Comparison of ENCODE assay signal across 6 cellular contexts in genomic region chr16:88043511-88043910, GRCh38.
A peak's percentile ranks its signal among the peaks of the same experiment; 100 is the strongest.
DNase-seq lines count a peak whose midpoint lies in the region; ATAC-seq and TF ChIP-seq lines count a peak whose summit lies in the region.
"Not testable (repeated sequence)": the region's sequence is repeated elsewhere in the genome, so short reads cannot be mapped to it uniquely, and the experiment has no call there.

No MANE protein-coding gene starts in this region.

- H3K27ac Mint-ChIP-seq in CD14-positive monocyte (peak overlapping the region; percentile 74 to 97 (median 91)), activated B cell treated with CpG ODN at 0.5 μM for 24 hours (peak overlapping the region; percentile 98), naive B cell (peak overlapping the region; percentile 98 to 100 (median 100))
- H3K27ac Mint-ChIP-seq in dendritic cell treated with granulocyte-macrophage colony-stimulating factor and Interleukin-4, amounts not matched to agents 40 ng/mL and 50 ng/mL, for 4 days = peak overlapping the region; percentile 14

- DNase-seq in CD14-positive monocyte (ENCODE audit: low spot score); OCI-LY7 (ENCODE audit: low spot score); activated B cell treated with CpG ODN at 0.5 μM for 24 hours; naive B cell: not testable (repeated sequence)
- DNase-seq in NCI-H1694 (lab: John Stamatoyannopoulos, UW) = peak; percentile 27

- POLR2A ChIA-PET in OCI-LY7 (lab: Charles Lee) = interaction anchor here (0.6 kb wide), 1 partner anchor 94 kb away, joined by 5 read pairs; no protein-coding TSS in a partner anchor
- POLR2A ChIA-PET in activated B cell treated with CpG ODN at 0.5 μM for 24 hours (lab: Charles Lee) = interaction anchor here (0.5 to 1.8 kb wide), 9 partner anchors 15 to 387 kb away, joined by 3 to 15 read pairs (median 4); partner anchors contain the start of gene BANP

- CTCF ChIA-PET in OCI-LY7 (lab: Charles Lee; ENCODE audit: unreplicated experiment); activated B cell treated with CpG ODN at 0.5 μM for 24 hours (lab: Charles Lee): not testable (repeated sequence)

- peaks cover 45% of the 10 kb centered on the region for H3K4me1 Mint-ChIP-seq in CD14-positive monocyte
- peaks cover 71% of the 10 kb centered on the region for H3K4me1 Mint-ChIP-seq in activated B cell treated with CpG ODN at 0.5 μM for 24 hours
- H3K4me1 Mint-ChIP-seq in dendritic cell treated with granulocyte-macrophage colony-stimulating factor and Interleukin-4, amounts not matched to agents 40 ng/mL and 50 ng/mL, for 4 days (ENCODE audit: low read depth) = peaks cover 43% of the 10 kb centered on the region
- peaks cover 47 to 74% (median 64%) of the 10 kb centered on the region in 3 donors for H3K4me1 Mint-ChIP-seq in naive B cell

- intact Hi-C loops in CD14-positive monocyte (cut with micrococcal nuclease); dendritic cell treated with granulocyte-macrophage colony-stimulating factor and Interleukin-4, amounts not matched to agents 40 ng/mL and 50 ng/mL, for 4 days (cut with micrococcal nuclease): not testable (repeated sequence)
- intact Hi-C loops in OCI-LY7 (cut with micrococcal nuclease; ENCODE audit: unreplicated experiment) = loop anchor here (10.0 kb wide), 1 partner anchor 269 kb away; no protein-coding TSS in a partner anchor
- intact Hi-C loops in activated B cell treated with CpG ODN at 0.5 μM for 24 hours (cut with micrococcal nuclease) = loop anchor here (10.0 kb wide), 3 partner anchors 59 to 411 kb away; partner anchors contain the start of gene ZFPM1

- not testable (repeated sequence) for TF ChIP-seq CTCF in CD14-positive monocyte (IDR thresholded peaks at IDR 0.05); OCI-LY7 (conservative IDR thresholded peaks at IDR 0.05; ENCODE audit: low read length); activated B cell treated with CpG ODN at 0.5 μM for 24 hours (IDR thresholded peaks at IDR 0.05)

- not testable (repeated sequence) for H3K4me2 ChIP-seq in OCI-LY7 (ENCODE audit: low read length)

- H4K20me1 ChIP-seq in OCI-LY7 (ENCODE audit: insufficient read depth, low read length) = not testable (repeated sequence)

- H3K4me3 ChIP-seq in OCI-LY7 (ENCODE audit: low read depth, low read length, poor library complexity, severe bottlenecking) = not testable (repeated sequence)

- H3K9me3 Mint-ChIP-seq in CD14-positive monocyte; activated B cell treated with CpG ODN at 0.5 μM for 24 hours; dendritic cell treated with granulocyte-macrophage colony-stimulating factor and Interleukin-4, amounts not matched to agents 40 ng/mL and 50 ng/mL, for 4 days; naive B cell: not testable (repeated sequence)

- peaks cover 38% of the 10 kb centered on the region for H3K4me1 ChIP-seq in OCI-LY7 (ENCODE audit: insufficient read depth, low read length, poor library complexity, severe bottlenecking)

- H3K79me2 ChIP-seq in OCI-LY7 (ENCODE audit: insufficient read depth, low read depth, low read length) = not testable (repeated sequence)

- peaks cover 62 to 80% of the 10 kb centered on the region in 2 donors for H3K36me3 Mint-ChIP-seq in CD14-positive monocyte
- peaks cover 36% of the 10 kb centered on the region for H3K36me3 Mint-ChIP-seq in activated B cell treated with CpG ODN at 0.5 μM for 24 hours (ENCODE audit: low read depth)
- H3K36me3 Mint-ChIP-seq in dendritic cell treated with granulocyte-macrophage colony-stimulating factor and Interleukin-4, amounts not matched to agents 40 ng/mL and 50 ng/mL, for 4 days (ENCODE audit: low read depth) = peaks cover 72% of the 10 kb centered on the region
- peaks cover 0 to 16% of the 10 kb centered on the region in 2 donors for H3K36me3 Mint-ChIP-seq in naive B cell

- H3K36me3 ChIP-seq in OCI-LY7 (ENCODE audit: insufficient read depth, low read length) = peaks cover 12% of the 10 kb centered on the region

- ATAC-seq in activated B cell treated with CpG ODN at 0.5 μM for 24 hours (ENCODE audit: low read depth); naive B cell (ENCODE audit: low read depth in 2 of 2): not testable (repeated sequence)

- H2AFZ ChIP-seq in OCI-LY7 (ENCODE audit: low read length) = not testable (repeated sequence)

- not testable (repeated sequence) for H3K9me2 ChIP-seq in OCI-LY7 (ENCODE audit: insufficient read depth, low read length)

- BruUV-seq in OCI-LY7 (replicated peaks; lab: Mats Ljungman, UMichigan) = not testable (repeated sequence)

- not testable (repeated sequence) for H3K9me3 ChIP-seq in OCI-LY7 (ENCODE audit: low read length)

- not testable (repeated sequence) for H3K27me3 Mint-ChIP-seq in CD14-positive monocyte (ENCODE audit: low read depth in 3 of 3); activated B cell treated with CpG ODN at 0.5 μM for 24 hours; naive B cell
- H3K27me3 Mint-ChIP-seq in dendritic cell treated with granulocyte-macrophage colony-stimulating factor and Interleukin-4, amounts not matched to agents 40 ng/mL and 50 ng/mL, for 4 days = peaks cover 14% of the 10 kb centered on the region

- not testable (repeated sequence) for H3K4me3 Mint-ChIP-seq in CD14-positive monocyte; activated B cell treated with CpG ODN at 0.5 μM for 24 hours; dendritic cell treated with granulocyte-macrophage colony-stimulating factor and Interleukin-4, amounts not matched to agents 40 ng/mL and 50 ng/mL, for 4 days
- peak overlapping the region in 7 of 8 donors; percentile 1 to 91 (median 31) for H3K4me3 Mint-ChIP-seq in naive B cell

- H3K27ac ChIP-seq in OCI-LY7 (ENCODE audit: low read depth, low read length, poor library complexity, severe bottlenecking) = peak overlapping the region; percentile 18

Comparison
In these comparisons a context has a peak if more than half of its experiments do, and no peak if none do; other contexts are left out.
1. H3K27ac Mint-ChIP-seq: peak in every context shown above with its lines; median percentile 100 in naive B cell; 98 in activated B cell treated with CpG ODN at 0.5 μM for 24 hours; 91 in CD14-positive monocyte; 14 in dendritic cell treated with granulocyte-macrophage colony-stimulating factor and Interleukin-4, amounts not matched to agents 40 ng/mL and 50 ng/mL, for 4 days.